In genomic region chr4:1793496-1793840, GRCh38 we compare ENCODE assay signal across 9 cellular contexts. TPM values are rescaled to one million over a fixed set of nuclear protein-coding genes. Genes with fewer than 3 reads are reported as not detected.
DNase-seq lines count a peak whose midpoint lies in the region; ATAC-seq, FAIRE-seq and TF ChIP-seq lines count a peak whose summit lies in the region.
"Had no signal": no experiment of that assay in that cellular context is flagged by ENCODE, and none has a peak within 500 bp of the region (broad histone marks: within the 10 kb centered on the region; RNA-seq: fewer than 3 reads in every experiment).

No MANE protein-coding gene starts in this region.

- TF ChIP-seq CTCF in H1 (IDR thresholded peaks at IDR 0.05; ENCODE audit: control extremely low read depth in 1 of 3, insufficient read depth in 1 of 3, low read depth in 1 of 3, low read length in 3 of 3) = no peak
- no peak for TF ChIP-seq CTCF in osteoblast (IDR thresholded peaks at IDR 0.05; ENCODE audit: extremely low read depth, low read depth, low read length)

- no peak overlapping the region for H2BK20ac ChIP-seq in H1 (ENCODE audit: low read length)

- H3K79me2 ChIP-seq in GM23248 (ENCODE audit: insufficient read depth) (no peaks in the 10 kb centered on the region), H1 (ENCODE audit: control insufficient read depth in 1 of 2, insufficient read depth in 2 of 2, low read length in 2 of 2) (peaks cover 0 to 5% of the 10 kb centered on the region in 2 experiments; a peak in 1 of 4 replicates), osteoblast (ENCODE audit: insufficient read depth, low read length) (no peaks in the 10 kb centered on the region)

- DNase-seq in ACHN (peak; percentile 9), GM23248 (peak; percentile 59), UCSD-AML1 (lab: John Stamatoyannopoulos, UW; ENCODE audit: unreplicated experiment) (peak; percentile 39), H1 (ENCODE audit: low read depth in 1 of 2, low spot score in 2 of 2) (no peak), osteoblast (ENCODE audit: insufficient read length, low spot score, missing footprints) (peak; percentile 96), SW 1271 (lab: John Stamatoyannopoulos, UW) (no peak), NCI-H1436 (lab: John Stamatoyannopoulos, UW) (no peak)

- no peak overlapping the region for H3K14ac ChIP-seq in H1 (ENCODE audit: insufficient read length)

- no peak overlapping the region for H2AK5ac ChIP-seq in H1 (ENCODE audit: low read depth, low read length)

- H4K20me1 ChIP-seq in GM23248 (ENCODE audit: insufficient read depth) = no peaks in the 10 kb centered on the region
- H4K20me1 ChIP-seq in H1 (replicated peaks in 1 of 2; ENCODE audit: control insufficient read depth in 1 of 2, insufficient read depth in 2 of 2, low read length in 2 of 2) = peaks cover 6 to 13% of the 10 kb centered on the region in 2 experiments
- H4K20me1 ChIP-seq in osteoblast (ENCODE audit: insufficient read depth, low read length) = no peaks in the 10 kb centered on the region

- H3K23ac ChIP-seq in H1 (ENCODE audit: insufficient read length) = no peak overlapping the region

- peak overlapping the region; percentile 67 for H3K4me3 ChIP-seq in GM23248
- peak overlapping the region; percentile 55 to 71 (median 64); a peak in 6 of 8 replicates for H3K4me3 ChIP-seq in H1 (ENCODE audit: extremely low read depth in 1 of 4, insufficient read depth in 2 of 4, low read depth in 3 of 4, low read length in 4 of 4)
- peak overlapping the region; percentile 25 for H3K4me3 ChIP-seq in osteoblast (ENCODE audit: insufficient read depth, low read length)

- no peak overlapping the region for H3K4ac ChIP-seq in H1 (replicated peaks; ENCODE audit: insufficient read length, low read depth, low read length)

- no peak overlapping the region for H3K56ac ChIP-seq in H1 (replicated peaks; ENCODE audit: insufficient read length, low read depth, low read length)

- in situ Hi-C loops in ACHN (cut with HindIII; ENCODE audit: low pct_ligation_motif_present, low pct_unique_long_range_greater_than_20kb, low sequenced_read_pairs) = no loop called here
- in situ Hi-C loops in GM23248 (cut with MboI) = no loop called here

- TF ChIP-seq POLR2A in H1 (IDR thresholded peaks at IDR 0.05; ENCODE audit: control extremely low read depth in 1 of 2, low read depth in 2 of 2, low read length in 2 of 2) = no peak; a peak in 1 of 3 replicates

- H3K4me1 ChIP-seq in GM23248 (ENCODE audit: insufficient read depth) (no peaks in the 10 kb centered on the region), H1 (replicated peaks in 1 of 4; ENCODE audit: control insufficient read depth in 3 of 4, insufficient read depth in 4 of 4, low read length in 3 of 4) (peaks cover 0 to 19% (median 9%) of the 10 kb centered on the region in 4 experiments; a peak in 6 of 7 replicates), osteoblast (ENCODE audit: insufficient read depth, low read length) (no peaks in the 10 kb centered on the region)

- H3K27ac ChIP-seq in GM23248 = no peak overlapping the region
- H3K27ac ChIP-seq in H1 (ENCODE audit: low read depth, low read length) = no peak overlapping the region
- no peak overlapping the region for H3K27ac ChIP-seq in osteoblast (ENCODE audit: low read depth, low read length)

- WGBS in GM23248 (ENCODE audit: low coverage in 1 of 2, low lambda C conversion rate in 2 of 2, missing lambda C conversion rate in 2 of 2), 2 experiments = 0 to 2% methylated on average over 4 to 17 of the region's 44 CpGs
- WGBS in H1 (ENCODE audit: extremely low coverage in 1 of 2, insufficient coverage in 1 of 2, insufficient read length in 1 of 2, insufficient replicate concordance in 2 of 2, low coverage in 1 of 2, low lambda C conversion rate in 2 of 2, missing lambda C conversion rate in 1 of 2), 2 experiments = no CpG with 5 or more reads among the region's 44 CpGs

- CTCF ChIA-PET in H1 (lab: Charles Lee; ENCODE audit: partially characterized antibody) = interaction anchor here (1.0 to 71.2 kb wide), 4 partner anchors 9 to 28 kb away, joined by 3 to 2507 read pairs (median 10); no protein-coding TSS in a partner anchor

- H3K9me2 ChIP-seq in GM23248 (ENCODE audit: insufficient read depth) = no peaks in the 10 kb centered on the region

- H2AFZ ChIP-seq in GM23248 = no peak overlapping the region
- H2AFZ ChIP-seq in H1 (ENCODE audit: low read length) = no peak overlapping the region
- no peak overlapping the region for H2AFZ ChIP-seq in osteoblast (ENCODE audit: low read length)

- no peak overlapping the region for H3K18ac ChIP-seq in H1 (ENCODE audit: extremely low read depth, low read length)

- H2BK15ac ChIP-seq in H1 (ENCODE audit: low read length) = no peak overlapping the region

- FAIRE-seq in H1 (lab: Jason Lieb, UNC) = no peak
- FAIRE-seq: GM18507 had no signal

- H4K91ac ChIP-seq in H1 (replicated peaks; ENCODE audit: insufficient read length, low read length) = no peak overlapping the region

- H2BK120ac ChIP-seq in H1 (replicated peaks; ENCODE audit: low read depth, low read length) = no peak overlapping the region

- H3K23me2 ChIP-seq in H1 (ENCODE audit: low read depth, low read length) = peaks cover 17% of the 10 kb centered on the region; the same call in 1 of the 2 replicates

- no peak overlapping the region for H4K5ac ChIP-seq in H1 (ENCODE audit: insufficient read length, low read depth, low read length)

- H4K8ac ChIP-seq in H1 (ENCODE audit: extremely low read depth, insufficient read depth, low read length) = 0 out of 2 replicates have a peak overlapping the region, but pooled peaks have one; percentile 38

- H3K9me3 ChIP-seq in GM23248 (ENCODE audit: low read depth) = no peaks in the 10 kb centered on the region
- H3K9me3 ChIP-seq in H1 (ENCODE audit: insufficient read depth in 2 of 2, low read depth in 1 of 2, low read length in 1 of 2) = no peaks in the 10 kb centered on the region
- no peaks in the 10 kb centered on the region for H3K9me3 ChIP-seq in osteoblast (ENCODE audit: low read depth, low read length)

- H2BK5ac ChIP-seq in H1 (ENCODE audit: low read depth, low read length) = no peak overlapping the region

- no peaks in the 10 kb centered on the region for H3F3A ChIP-seq in GM23248 (ENCODE audit: insufficient read depth)

- POLR2A ChIA-PET in H1 (lab: Charles Lee; ENCODE audit: partially characterized antibody) = interaction anchor here (0.9 to 11.0 kb wide), 12 partner anchors 11 to 81 kb away, joined by 3 to 170 read pairs (median 5); partner anchors contain the start of genes SLBP, TACC3 and TMEM129

- peaks cover 7% of the 10 kb centered on the region; the same call in 1 of the 2 replicates for H3K79me1 ChIP-seq in H1 (ENCODE audit: low read depth, low read length)

- no peak for ATAC-seq in GM18517 (IDR thresholded peaks at IDR 0.05; ENCODE audit: unreplicated experiment)

- H3K9ac ChIP-seq in GM23248 = no peak overlapping the region
- peak overlapping the region in 1 of 4 experiments; percentile 86; a peak in 2 of 7 replicates for H3K9ac ChIP-seq in H1 (replicated peaks in 1 of 4; ENCODE audit: extremely low read depth in 1 of 4, low read depth in 3 of 4, low read length in 3 of 4)

- no peak for TF ChIP-seq RAD21 in H1 (IDR thresholded peaks at IDR 0.05 in 1 of 2, conservative IDR thresholded peaks at IDR 0.05 in 1 of 2; ENCODE audit: low read depth in 2 of 2, low read length in 2 of 2)

- H3K27me3 ChIP-seq in GM23248 (replicated peaks; ENCODE audit: insufficient read depth) = peaks cover 14% of the 10 kb centered on the region
- H3K27me3 ChIP-seq in H1 (replicated peaks in 1 of 4; ENCODE audit: control insufficient read depth in 3 of 4, extremely low read depth in 1 of 4, insufficient read depth in 3 of 4, low read length in 3 of 4) = peaks cover 5 to 44% (median 36%) of the 10 kb centered on the region in 4 experiments
- H3K27me3 ChIP-seq in osteoblast (ENCODE audit: insufficient read depth, low read length) = peaks cover 41% of the 10 kb centered on the region

- H2BK12ac ChIP-seq in H1 (ENCODE audit: low read depth, low read length) = no peak overlapping the region

- H3K36me3 ChIP-seq in GM23248 (ENCODE audit: low read depth) = no peaks in the 10 kb centered on the region
- no peaks in the 10 kb centered on the region; a peak in 1 of 8 replicates for H3K36me3 ChIP-seq in H1 (ENCODE audit: control insufficient read depth in 2 of 4, insufficient read depth in 4 of 4, low read length in 3 of 4)
- no peaks in the 10 kb centered on the region for H3K36me3 ChIP-seq in osteoblast (ENCODE audit: insufficient read depth, low read length)

- H3K4me2 ChIP-seq in GM23248 (ENCODE audit: unreplicated experiment) = no peak overlapping the region
- peak overlapping the region; percentile 66 to 91; a peak in 3 of 4 replicates for H3K4me2 ChIP-seq in H1 (ENCODE audit: insufficient read depth in 1 of 2, low read depth in 2 of 2, low read length in 2 of 2)
- peak overlapping the region; percentile 43 for H3K4me2 ChIP-seq in osteoblast (ENCODE audit: insufficient read depth, low read length)

- no peak for TF ChIP-seq EP300 in H1 (IDR thresholded peaks at IDR 0.05; ENCODE audit: borderline replicate concordance in 1 of 2, low read depth in 2 of 2, low read length in 2 of 2)

TF ChIP-seq in H1, 55 proteins besides CTCF, POLR2A, EP300 and RAD21:
- TF ChIP-seq TAF7 (optimal IDR thresholded peaks at IDR 0.05; ENCODE audit: borderline replicate concordance, low read depth, low read length) = no peak
- TF ChIP-seq KDM4A (IDR thresholded peaks at IDR 0.05; ENCODE audit: low read depth, low read length, severe bottlenecking) = peak; percentile 55

RNA-seq across cellular contexts. Expression of gene FGFR3, which starts 0.4 kb away (rescaled TPM):
- 0.13 and 0.97 TPM in 2 replicates for total RNA-seq in GM23248 (2014; rRNA removed; shearing (Covaris generic))
- 0.10 and 0.15 TPM in 2 replicates for polyA plus RNA-seq in GM23248 (2016; fragmentation: Nextera tagmentation; extraction: Ambion mirVana)
- 19.5 TPM in 2 replicates for total RNA-seq in H1 (2021; fragmentation: NEBNext Ultra II Directional; extraction: Animal tissue kit (Norgen Biotek cat#: 25700))
- polyA plus RNA-seq in H1 (2011; rRNA removed) = 9.0 and 18.6 TPM in 2 replicates
- 23.3 TPM for polyA plus RNA-seq in H1 (2011; cell fraction: cytosol; rRNA removed)
- polyA plus RNA-seq in H1 (2011; cell fraction: nucleus; rRNA removed) = 124 TPM
- 17.5 to 23.1 TPM (median 20.3 TPM) in 4 replicates for polyA plus RNA-seq in H1 (2012, experiment 1 of 2)
- polyA plus RNA-seq in H1 (2012, experiment 2 of 2) = 15.8 TPM
- 8.6 TPM for polyA plus RNA-seq in H1 (2013, experiment 1 of 2)
- polyA plus RNA-seq in H1 (2013, experiment 2 of 2) = 8.2 TPM
- 4.2 and 7.4 TPM in 2 replicates for polyA minus RNA-seq in H1 (2011; rRNA and poly(A)+ RNA removed)
- 22.6 TPM for polyA minus RNA-seq in H1 (2011; cell fraction: cytosol; rRNA and poly(A)+ RNA removed)
- polyA minus RNA-seq in H1 (2011; cell fraction: nucleus; rRNA and poly(A)+ RNA removed) = 34.9 TPM
- total RNA-seq in osteoblast = 0.29 and 0.36 TPM in 2 replicates

Comparison
In these comparisons a context has a peak if more than half of its experiments do, and no peak if none do; other contexts are left out.
1. DNase-seq: peak in ACHN (single experiment), GM23248 (single experiment), UCSD-AML1 (single experiment) and osteoblast (single experiment); none in H1 (0 of 2), SW 1271 (0 of 2) and NCI-H1436 (single experiment).
2. RNA of gene FGFR3, which starts 0.4 kb away (total RNA-seq): 19.5 TPM in H1; 0.13 to 0.97 TPM in GM23248 and 0.29 to 0.36 TPM in osteoblast; every median in the first group is over 10 times any median in the second.
3. Peak in every context shown above with its lines, with median percentiles within 50 percentile points of each other: H3K4me3 ChIP-seq.